ENCODE assay signal across 8 cellular contexts in the genomic region with DNA sequence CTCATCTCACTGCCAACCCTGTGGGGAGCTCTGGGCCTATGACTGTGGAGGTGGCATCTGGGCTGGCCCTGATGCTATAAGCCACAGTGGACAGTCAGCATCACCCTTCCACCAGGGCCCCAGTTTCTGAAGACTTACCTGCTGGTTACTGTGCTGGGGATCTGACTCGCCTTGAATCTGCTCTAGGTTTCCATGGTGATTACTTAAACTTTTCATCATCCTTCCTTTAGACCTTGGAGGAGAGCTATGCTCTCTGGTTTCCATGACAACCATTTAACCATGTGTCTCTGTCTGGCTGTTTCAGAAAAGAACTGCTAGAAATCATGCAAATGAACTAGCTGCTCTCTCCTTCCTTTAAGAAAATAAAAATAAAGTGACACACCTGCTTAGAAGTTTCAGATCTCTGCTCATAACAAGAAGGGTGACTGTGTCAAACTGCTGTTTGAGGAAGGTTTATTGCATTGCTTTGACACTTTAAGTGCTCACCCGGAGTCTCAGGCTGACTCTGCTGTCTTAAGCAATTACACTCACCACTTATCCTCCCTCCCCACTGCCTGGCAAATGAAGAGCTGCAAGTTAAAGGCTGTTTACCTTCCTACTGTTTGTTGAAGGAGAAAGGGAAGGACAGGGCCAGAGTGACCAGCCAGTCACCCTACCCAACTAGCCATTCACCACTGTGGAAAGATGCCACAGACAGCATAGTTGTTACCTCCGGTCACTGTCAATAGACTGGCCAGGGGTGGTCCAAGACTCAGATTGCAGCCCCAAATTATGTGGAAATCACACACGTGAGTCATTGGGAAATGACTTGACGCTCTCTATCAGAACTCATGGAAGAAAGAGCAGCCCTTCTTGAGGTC.
A peak's percentile ranks its signal among the peaks of the same experiment; 100 is the strongest.
DNase-seq lines count a peak whose midpoint lies in the region; ATAC-seq and TF ChIP-seq lines count a peak whose summit lies in the region.

No MANE protein-coding gene starts in this region.

- H3K36me3 Mint-ChIP-seq in activated naive CD8-positive, alpha-beta T cell treated with anti-CD3 and anti-CD28 coated beads, Interleukin-2, amount 10 ng/mL, durations not matched to agents 7 days and 5 days = no peaks in the 10 kb centered on the region

- no peaks in the 10 kb centered on the region for H3K9me3 Mint-ChIP-seq in activated naive CD8-positive, alpha-beta T cell treated with anti-CD3 and anti-CD28 coated beads, Interleukin-2, amount 10 ng/mL, durations not matched to agents 7 days and 5 days

- no peaks in the 10 kb centered on the region for H3K27me3 ChIP-seq in sigmoid colon

- ATAC-seq in HG03139 (IDR thresholded peaks at IDR 0.05; ENCODE audit: unreplicated experiment) = peak; percentile 90
- peak; percentile 22 for ATAC-seq in activated naive CD8-positive, alpha-beta T cell treated with anti-CD3 and anti-CD28 coated beads, Interleukin-2, amount 10 ng/mL, durations not matched to agents 7 days and 5 days (ENCODE audit: low read depth)

- H3K4me1 Mint-ChIP-seq in activated naive CD8-positive, alpha-beta T cell treated with anti-CD3 and anti-CD28 coated beads, Interleukin-2, amount 10 ng/mL, durations not matched to agents 7 days and 5 days = peaks cover 5% of the 10 kb centered on the region

- H3K27ac Mint-ChIP-seq in activated naive CD8-positive, alpha-beta T cell treated with anti-CD3 and anti-CD28 coated beads, Interleukin-2, amount 10 ng/mL, durations not matched to agents 7 days and 5 days = no peak overlapping the region

- intact Hi-C loops in sigmoid colon (cut with DNase I) = no loop called here

- WGBS in sigmoid colon, 2 donors = 57 to 59% methylated on average over 5 of the region's 5 CpGs

- H3K27ac ChIP-seq in sigmoid colon = no peak overlapping the region

- TF ChIP-seq EP300 in sigmoid colon (IDR thresholded peaks at IDR 0.05) = no peak

- H3K4me3 ChIP-seq in sigmoid colon = no peak overlapping the region

- H3K9me3 ChIP-seq in sigmoid colon = no peaks in the 10 kb centered on the region

- DNase-seq in DMS79 (lab: John Stamatoyannopoulos, UW) (peak; percentile 14), GM19240 (ENCODE audit: insufficient read length, low spot score) (peak; percentile 80), pons (ENCODE audit: low spot score) (peak; percentile 2), sigmoid colon (no peak), NCI-H187 (lab: John Stamatoyannopoulos, UW) (no peak), ACHN (no peak)
- no peak for DNase-seq in activated naive CD8-positive, alpha-beta T cell treated with anti-CD3 and anti-CD28 coated beads, Interleukin-2, amount 10 ng/mL, durations not matched to agents 7 days and 5 days

- in situ Hi-C loops in ACHN (cut with HindIII; ENCODE audit: low pct_ligation_motif_present, low pct_unique_long_range_greater_than_20kb, low sequenced_read_pairs) = no loop called here

- no peak for TF ChIP-seq POLR2A in sigmoid colon (IDR thresholded peaks at IDR 0.05)

- H3K4me3 Mint-ChIP-seq in activated naive CD8-positive, alpha-beta T cell treated with anti-CD3 and anti-CD28 coated beads, Interleukin-2, amount 10 ng/mL, durations not matched to agents 7 days and 5 days = no peak overlapping the region

- POLR2A ChIA-PET in activated naive CD8-positive, alpha-beta T cell treated with anti-CD3 and anti-CD28 coated beads, Interleukin-2, amount 10 ng/mL, durations not matched to agents 7 days and 5 days (lab: Charles Lee) = no interaction called here

- H3K36me3 ChIP-seq in sigmoid colon = no peaks in the 10 kb centered on the region

- no peaks in the 10 kb centered on the region for H3K4me1 ChIP-seq in sigmoid colon

- peaks cover 17% of the 10 kb centered on the region for H3K27me3 Mint-ChIP-seq in activated naive CD8-positive, alpha-beta T cell treated with anti-CD3 and anti-CD28 coated beads, Interleukin-2, amount 10 ng/mL, durations not matched to agents 7 days and 5 days

- TF ChIP-seq CTCF in sigmoid colon (IDR thresholded peaks at IDR 0.05) = no peak

Comparison
In these comparisons a context has a peak if more than half of its experiments do, and no peak if none do; other contexts are left out.
1. DNase-seq: peak in DMS79 (single experiment), GM19240 (single experiment) and pons (single experiment); none in activated naive CD8-positive, alpha-beta T cell treated with anti-CD3 and anti-CD28 coated beads, Interleukin-2, amount 10 ng/mL, durations not matched to agents 7 days and 5 days (single experiment), sigmoid colon (single experiment), NCI-H187 (0 of 2) and ACHN (single experiment).